8 cellular contexts compared by ENCODE assay signal in genomic region chr20:44211177-44212039, GRCh38. TPM values are rescaled to one million over a fixed set of nuclear protein-coding genes. Genes with fewer than 3 reads are reported as not detected.
DNase-seq lines count a peak whose midpoint lies in the region; ATAC-seq, FAIRE-seq and TF ChIP-seq lines count a peak whose summit lies in the region.

No MANE protein-coding gene starts in this region.

- peak in 1 of 5 donors; percentile 7 for DNase-seq in CD8-positive, alpha-beta memory T cell
- DNase-seq in GM23338 (ENCODE audit: low spot score) (no peak), SK-MEL-5 (ENCODE audit: low read depth, low spot score) (peak; percentile 23), natural killer cell (no peak), T-helper 9 cell (no peak), KBM-7 (no peak), urothelium cell line (ENCODE audit: low spot score) (no peak)

- H3K9ac ChIP-seq in endocrine pancreas (ENCODE audit: control insufficient read depth, insufficient read depth, low read length), result peak overlapping the region; percentile 63

- no peaks in the 10 kb centered on the region for H3K9me3 Mint-ChIP-seq in CD8-positive, alpha-beta memory T cell
- no peaks in the 10 kb centered on the region; the same call in 2 of the 3 replicates for H3K9me3 Mint-ChIP-seq in GM23338
- H3K9me3 Mint-ChIP-seq in natural killer cell, result no peaks in the 10 kb centered on the region

- peak overlapping the region; percentile 83 for H3K4me2 ChIP-seq in GM23338

- H3K4me3 ChIP-seq in CD8-positive, alpha-beta memory T cell (ENCODE audit: low read length), result peak overlapping the region; percentile 96
- H3K4me3 ChIP-seq in GM23338 (peak overlapping the region; percentile 92), endocrine pancreas (ENCODE audit: control insufficient read depth, insufficient read depth, low read length) (peak overlapping the region; percentile 89)

- ATAC-seq in GM23338 (no peak; the same call in 2 of the 3 replicates), natural killer cell (no peak)

- in situ Hi-C loops in SK-MEL-5 (cut with HindIII; ENCODE audit: low pct_unique_long_range_greater_than_20kb, low sequenced_read_pairs) (no loop called here), KBM-7 (cut with MboI; ENCODE audit: low pct_unique_long_range_greater_than_20kb, low sequenced_read_pairs) (loop anchor here (25.0 kb wide), 1 partner anchor 176 kb away; no protein-coding TSS in a partner anchor)

- H3K36me3 ChIP-seq in CD8-positive, alpha-beta memory T cell (ENCODE audit: insufficient read depth, low read length), result no peaks in the 10 kb centered on the region
- H3K36me3 ChIP-seq in GM23338 (ENCODE audit: insufficient read depth) (peaks cover 3% of the 10 kb centered on the region; the same call in 1 of the 2 replicates), endocrine pancreas (ENCODE audit: control insufficient read depth, insufficient read depth, low read length) (no peaks in the 10 kb centered on the region)

- H3K27me3 ChIP-seq in CD8-positive, alpha-beta memory T cell (ENCODE audit: insufficient read depth, low read length, poor library complexity, severe bottlenecking), result no peaks in the 10 kb centered on the region
- H3K27me3 ChIP-seq in GM23338 (ENCODE audit: insufficient read depth) (no peaks in the 10 kb centered on the region), endocrine pancreas (ENCODE audit: control insufficient read depth, insufficient read depth, low read length) (no peaks in the 10 kb centered on the region)

- peak overlapping the region; percentile 96 for H3K27ac ChIP-seq in CD8-positive, alpha-beta memory T cell (ENCODE audit: low read depth, low read length)
- H3K27ac ChIP-seq in GM23338 (ENCODE audit: low read depth), result peak overlapping the region; percentile 91

- H3F3A ChIP-seq in GM23338 (replicated peaks; ENCODE audit: low read depth), result no peaks in the 10 kb centered on the region

- H3K79me2 ChIP-seq in GM23338 (replicated peaks; ENCODE audit: insufficient read depth), result peaks cover 45% of the 10 kb centered on the region

- H4K20me1 ChIP-seq in GM23338 (replicated peaks; ENCODE audit: insufficient read depth), result peaks cover 21% of the 10 kb centered on the region

- H2AFZ ChIP-seq in GM23338, result 0 out of 2 replicates have a peak overlapping the region, but pooled peaks have one; percentile 5

- peak overlapping the region; percentile 87 to 99 (median 93) for H3K4me3 Mint-ChIP-seq in CD8-positive, alpha-beta memory T cell
- H3K4me3 Mint-ChIP-seq in GM23338 (peak overlapping the region; percentile 98), natural killer cell (peak overlapping the region; percentile 98)

- H3K27me3 Mint-ChIP-seq in CD8-positive, alpha-beta memory T cell, result no peaks in the 10 kb centered on the region
- H3K27me3 Mint-ChIP-seq in GM23338 (ENCODE audit: insufficient read depth, low read depth, poor library complexity) (peaks cover 16% of the 10 kb centered on the region), natural killer cell (ENCODE audit: low read depth in 2 of 2) (no peaks in the 10 kb centered on the region)

- CTCF ChIA-PET in CD8-positive, alpha-beta memory T cell (lab: Charles Lee), result interaction anchor here (2.0 to 9.9 kb wide), 2 partner anchors 101 to 173 kb away, joined by 4 to 396 read pairs; partner anchors contain the start of gene FITM2

- no peaks in the 10 kb centered on the region for H3K9me3 ChIP-seq in CD8-positive, alpha-beta memory T cell (ENCODE audit: low read length)
- no peaks in the 10 kb centered on the region for H3K9me3 ChIP-seq in endocrine pancreas (ENCODE audit: control insufficient read depth, low read length)

- peak overlapping the region; percentile 91 to 100 (median 98) for H3K27ac Mint-ChIP-seq in CD8-positive, alpha-beta memory T cell
- H3K27ac Mint-ChIP-seq in GM23338 (peak overlapping the region; percentile 99), natural killer cell (peak overlapping the region; percentile 92 to 97)

- H3K4me1 ChIP-seq in CD8-positive, alpha-beta memory T cell (ENCODE audit: insufficient read depth, low read length), result peaks cover 52% of the 10 kb centered on the region
- peaks cover 15% of the 10 kb centered on the region for H3K4me1 ChIP-seq in GM23338 (ENCODE audit: insufficient read depth)
- peaks cover 21% of the 10 kb centered on the region for H3K4me1 ChIP-seq in endocrine pancreas (ENCODE audit: control insufficient read depth, insufficient read depth, low read length)

- no peak for FAIRE-seq in urothelium cell line (lab: Jason Lieb, UNC)

- TF ChIP-seq CTCF in GM23338 (conservative IDR thresholded peaks at IDR 0.05; ENCODE audit: low read depth in 2 of 2) (no peak), natural killer cell (IDR thresholded peaks at IDR 0.05) (no peak)

- H3K4me1 Mint-ChIP-seq in CD8-positive, alpha-beta memory T cell, result peaks cover 55 to 72% (median 70%) of the 10 kb centered on the region in 3 donors
- H3K4me1 Mint-ChIP-seq in GM23338 (peaks cover 36% of the 10 kb centered on the region; the same call in 2 of the 3 replicates), natural killer cell (peaks cover 58% of the 10 kb centered on the region in 2 donors)

- H3K36me3 Mint-ChIP-seq in CD8-positive, alpha-beta memory T cell, result peaks cover 4 to 37% (median 9%) of the 10 kb centered on the region in 3 donors
- H3K36me3 Mint-ChIP-seq in GM23338 (ENCODE audit: low read depth) (peaks cover 1% of the 10 kb centered on the region), natural killer cell (peaks cover 6% of the 10 kb centered on the region)

- no peaks in the 10 kb centered on the region for H3K9me2 ChIP-seq in GM23338 (ENCODE audit: insufficient read depth)

- intact Hi-C loops in natural killer cell (cut with micrococcal nuclease), result loop anchor here (2.0 to 10.0 kb wide), 2 partner anchors 253 to 673 kb away; partner anchors contain the start of gene YWHAB

- POLR2A ChIA-PET in CD8-positive, alpha-beta memory T cell (lab: Charles Lee), result interaction anchor here (1.1 to 1.6 kb wide), 2 partner anchors 9 to 99 kb away, joined by 3 to 5 read pairs; partner anchors contain the start of gene FITM2

TF ChIP-seq in GM23338, 12 proteins besides CTCF, POLR2A, EP300 and RAD21 (continues in another document):
- TF ChIP-seq POLR2AphosphoS5 (IDR thresholded peaks at IDR 0.05; ENCODE audit: low read depth) (no peak), CREB1 (CRISPR knock-in tag; IDR thresholded peaks at IDR 0.05; ENCODE audit: low read depth) (no peak), REST (IDR thresholded peaks at IDR 0.05; ENCODE audit: unreplicated experiment) (no peak), ZNF114 (CRISPR knock-in tag; IDR thresholded peaks at IDR 0.05) (no peak), JUNB (IDR thresholded peaks at IDR 0.05; ENCODE audit: unreplicated experiment) (no peak)

RNA-seq across cellular contexts. Expression of gene OSER1, which starts 0.8 kb away (rescaled TPM):
- 10 to 100 TPM; 24.8 to 25.7 TPM for total RNA-seq in CD8-positive, alpha-beta memory T cell
- polyA plus RNA-seq in CD8-positive, alpha-beta memory T cell, result 35.1 TPM
- total RNA-seq in GM23338 (2014; rRNA removed; shearing (Covaris generic)), result 31.1 and 32.4 TPM in 2 replicates
- 22.1 and 25.2 TPM in 2 replicates for polyA plus RNA-seq in GM23338 (2016; fragmentation: Nextera tagmentation; extraction: Ambion mirVana)
- 49.6 and 50.9 TPM in 2 replicates for total RNA-seq in SK-MEL-5 (2014; rRNA removed; shearing (Covaris generic))
- 22.0 and 23.9 TPM in 2 replicates for polyA plus RNA-seq in SK-MEL-5 (2015; cell fraction: cytosol; rRNA removed)
- polyA plus RNA-seq in SK-MEL-5 (2015; cell fraction: nucleus; rRNA removed), result 50.6 and 60.6 TPM in 2 replicates
- total RNA-seq in natural killer cell, result 10 to 100 TPM; 72.3 to 93.9 (median 78.3) TPM

RNA-seq across cellular contexts. Expression of gene JPH2, which starts 24.4 kb away (rescaled TPM):
- not detected for total RNA-seq in CD8-positive, alpha-beta memory T cell
- not detected for polyA plus RNA-seq in CD8-positive, alpha-beta memory T cell
- 0.78 and 1.1 TPM in 2 replicates for total RNA-seq in GM23338 (2014; rRNA removed; shearing (Covaris generic))
- 0.16 and 0.43 TPM in 2 replicates for polyA plus RNA-seq in GM23338 (2016; fragmentation: Nextera tagmentation; extraction: Ambion mirVana)
- 0.08 and 0.13 TPM in 2 replicates for total RNA-seq in SK-MEL-5 (2014; rRNA removed; shearing (Covaris generic))
- 0.08 TPM in 1 of 2 replicates, not detected in the other for polyA plus RNA-seq in SK-MEL-5 (2015; cell fraction: cytosol; rRNA removed)
- not detected in 2 replicates for polyA plus RNA-seq in SK-MEL-5 (2015; cell fraction: nucleus; rRNA removed)
- total RNA-seq in natural killer cell, result not detected

RNA-seq across cellular contexts. Expression of gene GDAP1L1, which starts 35.7 kb away (rescaled TPM):
- not detected for total RNA-seq in CD8-positive, alpha-beta memory T cell
- polyA plus RNA-seq in CD8-positive, alpha-beta memory T cell, result not detected
- 6.9 and 11.2 TPM in 2 replicates for total RNA-seq in GM23338 (2014; rRNA removed; shearing (Covaris generic))
- polyA plus RNA-seq in GM23338 (2016; fragmentation: Nextera tagmentation; extraction: Ambion mirVana), result 4.5 and 5.9 TPM in 2 replicates
- 0.43 TPM in 1 of 2 replicates, not detected in the other for total RNA-seq in SK-MEL-5 (2014; rRNA removed; shearing (Covaris generic))
- polyA plus RNA-seq in SK-MEL-5 (2015; cell fraction: cytosol; rRNA removed), result 0.24 and 0.30 TPM in 2 replicates
- 1.5 TPM in 1 of 2 replicates, not detected in the other for polyA plus RNA-seq in SK-MEL-5 (2015; cell fraction: nucleus; rRNA removed)
- total RNA-seq in natural killer cell, result not detected
